In the genomic region with DNA sequence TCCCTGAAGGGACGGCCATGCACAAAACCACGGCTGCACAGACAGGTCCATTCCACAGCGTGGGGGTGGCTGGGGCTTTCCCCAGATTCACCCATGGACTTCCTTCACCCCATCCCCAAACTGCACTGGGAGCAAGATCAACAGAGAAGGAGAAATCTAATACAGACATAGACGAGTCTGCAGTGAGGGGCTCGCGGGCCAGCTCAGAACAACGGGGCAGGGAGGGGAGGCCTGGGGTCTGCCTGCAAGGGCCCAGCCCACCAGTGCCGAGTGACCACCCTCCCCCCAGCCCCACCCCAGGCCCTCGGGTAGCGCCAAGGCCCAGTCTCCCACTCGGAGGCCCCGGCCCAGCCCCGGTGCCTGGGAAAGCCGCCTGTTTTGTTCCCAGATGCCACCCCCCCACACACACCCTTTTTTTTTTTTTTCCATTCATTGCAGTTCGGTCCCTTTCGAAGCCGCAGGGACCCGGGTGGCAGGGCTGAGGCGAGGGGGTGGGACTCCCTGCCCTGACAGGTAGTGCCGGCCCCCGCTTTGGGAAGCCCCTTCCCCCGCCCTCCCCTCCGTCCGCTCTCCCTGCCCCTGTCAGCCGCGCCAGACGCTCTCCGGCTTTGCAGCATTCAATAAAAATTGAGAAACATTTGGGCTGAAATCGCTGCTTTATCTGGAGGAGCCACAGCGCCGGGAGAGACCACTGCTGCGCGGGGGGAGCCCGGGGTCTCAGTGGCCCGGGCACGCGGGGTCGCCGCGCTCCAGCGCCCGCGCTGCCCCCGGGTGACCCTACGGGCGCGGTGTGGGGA, we compare ENCODE assay signal across 8 cellular contexts. TPM values are rescaled to one million over a fixed set of nuclear protein-coding genes. Genes with fewer than 3 reads are reported as not detected.
DNase-seq lines count a peak whose midpoint lies in the region; ATAC-seq and TF ChIP-seq lines count a peak whose summit lies in the region.

No MANE protein-coding gene starts in this region.

- H3K23ac ChIP-seq in IMR-90 (ENCODE audit: low read depth, low read length), result no peak overlapping the region

- peak overlapping the region; percentile 29; the same call in 1 of the 2 replicates for H3K4ac ChIP-seq in IMR-90 (ENCODE audit: low read depth, low read length)

- peak overlapping the region; percentile 60 for H3K4me2 ChIP-seq in IMR-90 (ENCODE audit: low read depth, low read length)

- H3K36me3 ChIP-seq in Caco-2 (ENCODE audit: control insufficient read depth, insufficient read depth, low read length) (no peaks in the 10 kb centered on the region), IMR-90 (ENCODE audit: control insufficient read depth, insufficient read depth, low read length) (peaks cover under 1% of the 10 kb centered on the region; the same call in 1 of the 2 replicates), lung (ENCODE audit: control insufficient read depth in 2 of 2, insufficient read depth in 2 of 2, low read length in 2 of 2) (no peaks in the 10 kb centered on the region)

- H2AK5ac ChIP-seq in IMR-90 (ENCODE audit: low read depth, low read length), result no peak overlapping the region

- H2BK120ac ChIP-seq in IMR-90 (ENCODE audit: low read depth, low read length), result no peak overlapping the region

- POLR2A ChIA-PET in Caco-2 (lab: Charles Lee) (no interaction called here), IMR-90 (lab: Charles Lee; ENCODE audit: unreplicated experiment) (no interaction called here)

- peak overlapping the region; percentile 97 for H2BK5ac ChIP-seq in IMR-90 (ENCODE audit: low read depth, low read length, poor library complexity, severe bottlenecking)

- peak; percentile 61 to 81 for DNase-seq in Caco-2
- DNase-seq in IMR-90, result peak; percentile 64
- peak; percentile 20 for DNase-seq in SW480 (ENCODE audit: low spot score)
- DNase-seq in dermis blood vessel endothelial cell, result peak; percentile 70
- no peak for DNase-seq in lung (ENCODE audit: low spot score)
- DNase-seq in stromal cell of bone marrow (ENCODE audit: low read depth), result peak; percentile 54

- H3K9me3 ChIP-seq in Caco-2 (no peaks in the 10 kb centered on the region), IMR-90 (ENCODE audit: control insufficient read depth, insufficient read depth, low read length) (no peaks in the 10 kb centered on the region), lung (ENCODE audit: control insufficient read depth in 2 of 2, insufficient read depth in 1 of 2, low read length in 1 of 2) (no peaks in the 10 kb centered on the region)

- 0% methylated on average over 17 of the region's 47 CpGs; no CpG with 5 or more reads in 1 of the 2 experiments for WGBS in IMR-90 (ENCODE audit: extremely low coverage in 2 of 2, insufficient read length in 1 of 2), 2 experiments
- 4 to 6% methylated on average over 39 to 47 of the region's 47 CpGs for WGBS in lung, 2 donors

- no peak overlapping the region for H3K9ac ChIP-seq in IMR-90 (ENCODE audit: low read depth, low read length)

- TF ChIP-seq CTCF in Caco-2 (IDR thresholded peaks at IDR 0.05; ENCODE audit: insufficient read depth in 1 of 2, low read depth in 1 of 2, low read length in 1 of 2, severe bottlenecking in 1 of 2, unreplicated experiment in 1 of 2) (no peak), IMR-90 (conservative IDR thresholded peaks at IDR 0.05; ENCODE audit: low read depth, low read length) (no peak), lung (IDR thresholded peaks at IDR 0.05; ENCODE audit: control extremely low read depth, extremely low read depth) (no peak)

- CTCF ChIA-PET in Caco-2 (lab: Charles Lee) (no interaction called here), IMR-90 (lab: Yijun Ruan, JAX) (interaction anchor here (0.5 to 0.6 kb wide), 2 partner anchors 46 to 276 kb away, joined by 3 to 8 read pairs; no protein-coding TSS in a partner anchor)

- H3K9me1 ChIP-seq in IMR-90 (ENCODE audit: insufficient read depth, low read length), result peaks cover 18% of the 10 kb centered on the region; the same call in 1 of the 2 replicates

- H3K27me3 Mint-ChIP-seq in Caco-2 (ENCODE audit: insufficient read depth, unreplicated experiment), result no peaks in the 10 kb centered on the region

- no peak overlapping the region for H3K56ac ChIP-seq in IMR-90 (ENCODE audit: extremely low read depth, insufficient read depth, low read length)

- H2BK20ac ChIP-seq in IMR-90 (ENCODE audit: low read depth, low read length), result no peak overlapping the region

- peak overlapping the region; percentile 75 for H3K4me3 Mint-ChIP-seq in Caco-2 (ENCODE audit: unreplicated experiment)

- no peak overlapping the region for H4K5ac ChIP-seq in IMR-90 (ENCODE audit: low read depth, low read length)

- H3K27ac Mint-ChIP-seq in Caco-2 (ENCODE audit: unreplicated experiment), result peak overlapping the region; percentile 63

- peak; percentile 55 for TF ChIP-seq POLR2A in IMR-90 (IDR thresholded peaks at IDR 0.05; ENCODE audit: low read depth, low read length)

- H3K79me1 ChIP-seq in IMR-90 (ENCODE audit: low read depth in 1 of 2, low read length in 2 of 2), result peaks cover 20 to 35% of the 10 kb centered on the region in 2 experiments; a peak in 3 of 4 replicates

- H4K20me1 ChIP-seq in IMR-90 (ENCODE audit: insufficient read depth, low read length), result peaks cover 28% of the 10 kb centered on the region

- BruUV-seq in Caco-2 (replicated peaks; lab: Mats Ljungman, UMichigan) (TSS peak; percentile 29), IMR-90 (replicated peaks; lab: Mats Ljungman, UMichigan) (no TSS peak)

- peaks cover 18% of the 10 kb centered on the region for H3K4me1 Mint-ChIP-seq in Caco-2 (ENCODE audit: low read depth, unreplicated experiment)

- peak overlapping the region; percentile 72 for H2AFZ ChIP-seq in IMR-90 (replicated peaks; ENCODE audit: low read length, poor library complexity)

- peaks cover 4% of the 10 kb centered on the region for H3K36me3 Mint-ChIP-seq in Caco-2 (ENCODE audit: insufficient read depth, unreplicated experiment)

- dilution Hi-C loops in IMR-90 (cut with HindIII; ENCODE audit: low sequenced_read_pairs, unreplicated experiment), result no loop called here

- H4K91ac ChIP-seq in IMR-90 (ENCODE audit: insufficient read depth, low read depth, low read length), result no peak overlapping the region

- no peak overlapping the region for H2BK15ac ChIP-seq in IMR-90 (ENCODE audit: low read depth, low read length)

- H3K27ac ChIP-seq in IMR-90 (ENCODE audit: insufficient read depth, low read length), result no peak overlapping the region; the same call in 1 of the 2 replicates
- H3K27ac ChIP-seq in lung (ENCODE audit: low read depth in 1 of 2, low read length in 1 of 2), result no peak overlapping the region

- peak; percentile 70 for ATAC-seq in IMR-90 (ENCODE audit: low read depth)
- peak; percentile 23 for ATAC-seq in lung (ENCODE audit: insufficient read depth, low FRiP score)
- ATAC-seq in HG03469 (IDR thresholded peaks at IDR 0.05; ENCODE audit: unreplicated experiment), result no peak
- ATAC-seq in GM21381 (IDR thresholded peaks at IDR 0.05; ENCODE audit: unreplicated experiment), result no peak

- H3K14ac ChIP-seq in IMR-90 (replicated peaks; ENCODE audit: low read depth, low read length), result 0 out of 2 replicates have a peak overlapping the region, but pooled peaks have one; percentile 29

- intact Hi-C loops in Caco-2 (cut with micrococcal nuclease; ENCODE audit: unreplicated experiment) (no loop called here), IMR-90 (cut with micrococcal nuclease) (no loop called here)

- peak overlapping the region; percentile 84 for H2AK9ac ChIP-seq in IMR-90 (replicated peaks; ENCODE audit: low read depth, low read length, poor library complexity)

- H4K8ac ChIP-seq in IMR-90 (ENCODE audit: low read depth in 2 of 2, low read length in 2 of 2), result no peak overlapping the region

- H3K18ac ChIP-seq in IMR-90 (ENCODE audit: low read depth, low read length), result no peak overlapping the region

- no peak for TF ChIP-seq RAD21 in IMR-90 (IDR thresholded peaks at IDR 0.05; ENCODE audit: low read length)

- H3K27me3 ChIP-seq in Caco-2 (replicated peaks; ENCODE audit: control insufficient read depth, insufficient read depth, low read length) (no peaks in the 10 kb centered on the region), IMR-90 (ENCODE audit: control insufficient read depth, insufficient read depth, low read length) (no peaks in the 10 kb centered on the region), lung (ENCODE audit: control insufficient read depth, insufficient read depth) (no peaks in the 10 kb centered on the region)

- in situ Hi-C loops in IMR-90 (cut with MboI; ENCODE audit: low sequenced_read_pairs), result loop anchor here (10.0 kb wide), 1 partner anchor 175 kb away; no protein-coding TSS in a partner anchor

- no peaks in the 10 kb centered on the region for H3K9me3 Mint-ChIP-seq in Caco-2 (ENCODE audit: unreplicated experiment)

- H3K4me3 ChIP-seq in Caco-2 (ENCODE audit: low read depth, low read length), result peak overlapping the region; percentile 59
- H3K4me3 ChIP-seq in IMR-90 (ENCODE audit: insufficient read depth, low read depth, low read length), result peak overlapping the region; percentile 70
- H3K4me3 ChIP-seq in lung, result no peak overlapping the region

- H3K4me1 ChIP-seq in Caco-2 (no peaks in the 10 kb centered on the region), IMR-90 (ENCODE audit: control insufficient read depth, insufficient read depth, low read length) (peaks cover 14% of the 10 kb centered on the region), lung (ENCODE audit: control insufficient read depth in 2 of 2, insufficient read depth in 2 of 2, low read length in 2 of 2) (peaks cover 0 to 2% of the 10 kb centered on the region in 2 donors)

TF ChIP-seq in IMR-90, 13 proteins besides CTCF, POLR2A, EP300 and RAD21:
- no peak for TF ChIP-seq NFE2L2 (IDR thresholded peaks at IDR 0.05; ENCODE audit: low read depth, low read length)

RNA-seq across cellular contexts. Expression of a gene that starts 0.6 kb away (rescaled TPM):
- total RNA-seq in Caco-2 (2022), result 30.1 and 31.5 TPM in 2 replicates
- total RNA-seq in IMR-90 (2012; rRNA removed), result 54.7 and 58.8 TPM in 2 replicates
- 52.3 and 53.6 TPM in 2 replicates for polyA plus RNA-seq in IMR-90 (2012; rRNA removed)
- polyA plus RNA-seq in IMR-90 (2012; cell fraction: cytosol; rRNA removed), result 25.1 and 54.3 TPM in 2 replicates
- polyA plus RNA-seq in IMR-90 (2012; cell fraction: nucleus; rRNA removed; ENCODE audit: low replicate concordance), result 18.5 and 36.7 TPM in 2 replicates
- 35.1 and 42.3 TPM in 2 replicates for total RNA-seq in dermis blood vessel endothelial cell
- total RNA-seq in lung, result 1 to 10 TPM; 6.7 to 8.5 TPM
- 1 to 10 TPM; 1.2 to 4.8 TPM for polyA plus RNA-seq in lung

RNA-seq across cellular contexts. Expression of a gene that starts 57.1 kb away (rescaled TPM):
- total RNA-seq in Caco-2 (2022) (not detected in 2 replicates), IMR-90 (2012; rRNA removed) (not detected in 2 replicates), dermis blood vessel endothelial cell (not detected in 2 replicates), lung (100 to 1,000 TPM in 1 of 2 donors, 10 to 100 TPM in 1; 39.6 to 702 TPM)
- polyA plus RNA-seq in IMR-90 (2012; rRNA removed) (not detected in 2 replicates), lung (100 to 1,000 TPM; 354 to 508 TPM)
- not detected in 2 replicates for polyA plus RNA-seq in IMR-90 (2012; cell fraction: cytosol; rRNA removed)
- polyA plus RNA-seq in IMR-90 (2012; cell fraction: nucleus; rRNA removed; ENCODE audit: low replicate concordance), result not detected in 2 replicates

Comparison
In these comparisons a context has a peak if more than half of its experiments do, and no peak if none do; other contexts are left out.
1. ATAC-seq: peak in IMR-90 (single experiment) and lung (single experiment); none in HG03469 (single experiment) and GM21381 (single experiment).
2. RNA of a gene that starts 57.1 kb away (total RNA-seq): 39.6 to 702 TPM in lung; not detected in Caco-2, not detected in IMR-90 and not detected in dermis blood vessel endothelial cell; every median in the first group is over 10 times any median in the second.